ENCODE assay signal across 19 cellular contexts in the genomic region with DNA sequence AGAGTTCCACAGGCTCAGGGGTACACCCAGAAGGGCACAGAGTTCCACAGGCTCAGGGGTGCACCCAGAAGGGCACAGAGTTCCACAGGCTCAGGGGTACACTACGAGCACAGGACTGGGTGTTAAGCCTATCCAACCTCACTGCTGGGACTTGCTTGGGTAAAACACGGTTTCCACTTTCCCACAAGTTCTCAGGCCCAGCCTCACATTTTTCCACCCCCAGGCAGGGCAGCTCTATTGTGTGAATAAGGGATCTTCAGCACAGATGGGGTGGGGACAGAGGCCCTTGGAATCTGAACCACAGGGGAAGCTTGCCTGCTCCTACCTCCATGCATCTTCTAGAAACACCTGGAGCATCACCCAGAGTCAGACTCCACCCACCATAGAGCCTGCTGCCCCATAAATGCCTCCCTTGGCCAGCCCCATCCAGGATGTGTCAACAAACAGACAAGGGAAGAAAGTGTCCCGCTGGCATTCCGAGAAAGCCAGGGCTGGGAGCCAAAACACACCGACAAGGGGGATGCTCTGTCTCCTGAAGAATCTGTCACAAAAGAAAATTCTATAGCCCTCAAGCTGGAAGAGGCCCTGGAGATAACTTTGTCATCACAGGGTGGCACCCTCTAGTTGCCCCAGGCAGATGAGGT. TPM values are rescaled to one million over a fixed set of nuclear protein-coding genes. Genes with fewer than 3 reads are reported as not detected.
A peak's percentile ranks its signal among the peaks of the same experiment; 100 is the strongest.
DNase-seq lines count a peak whose midpoint lies in the region; ATAC-seq and FAIRE-seq lines count a peak whose summit lies in the region.
"Had no signal": no experiment of that assay in that cellular context is flagged by ENCODE, and none has a peak within 500 bp of the region (broad histone marks: within the 10 kb centered on the region; RNA-seq: fewer than 3 reads in every experiment).

No MANE protein-coding gene starts in this region.

- no CpG with 5 or more reads among the region's 5 CpGs for WGBS in neuronal stem cell (ENCODE audit: extremely low coverage in 2 of 2, insufficient read length in 2 of 2, insufficient replicate concordance in 1 of 2), 2 donors
- WGBS in trophoblast cell (ENCODE audit: extremely low coverage, insufficient coverage, insufficient read length) = no CpG with 5 or more reads among the region's 5 CpGs

- peaks cover 0 to 6% of the 10 kb centered on the region in 2 donors for H3K4me1 ChIP-seq in neuronal stem cell (ENCODE audit: control insufficient read depth in 2 of 2, insufficient read depth in 1 of 2, low read depth in 1 of 2, low read length in 2 of 2)
- peaks cover 2 to 3% of the 10 kb centered on the region in 2 experiments for H3K4me1 ChIP-seq in trophoblast cell (ENCODE audit: control insufficient read depth in 1 of 2, insufficient read depth in 2 of 2, low read length in 2 of 2)
- H3K4me1 ChIP-seq: parathyroid adenoma had no signal

- H3K79me1 ChIP-seq in neuronal stem cell (ENCODE audit: low read depth, low read length) (no peaks in the 10 kb centered on the region), trophoblast cell (ENCODE audit: low read length) (peaks cover under 1% of the 10 kb centered on the region)

- peak overlapping the region; percentile 25 for H3K9ac ChIP-seq in neuronal stem cell (ENCODE audit: low read depth, low read length, poor library complexity)
- no peak overlapping the region for H3K9ac ChIP-seq in trophoblast cell (ENCODE audit: low read length)
- H3K9ac ChIP-seq: parathyroid adenoma had no signal

- H2BK5ac ChIP-seq in neuronal stem cell (ENCODE audit: low read length) (no peak overlapping the region), trophoblast cell (ENCODE audit: low read depth, low read length, poor library complexity) (no peak overlapping the region)

- no peak overlapping the region for H4K8ac ChIP-seq in neuronal stem cell (ENCODE audit: low read depth, low read length)
- H4K8ac ChIP-seq in trophoblast cell (ENCODE audit: low read depth, low read length) = no peak overlapping the region

- H3K36me3 Mint-ChIP-seq in activated CD4-positive, alpha-beta T cell treated with anti-CD3 and anti-CD28 coated beads, Interleukin-2, amount 10 ng/mL, durations not matched to agents 7 days and 5 days (ENCODE audit: low read depth) = peaks cover 54% of the 10 kb centered on the region
- peaks cover 66% of the 10 kb centered on the region for H3K36me3 Mint-ChIP-seq in activated CD8-positive, alpha-beta T cell treated with anti-CD3 and anti-CD28 coated beads, Interleukin-2, amount 10 ng/mL, durations not matched to agents 7 days and 5 days (ENCODE audit: low read depth)

- H3K9me3 ChIP-seq in neuronal stem cell (replicated peaks in 1 of 2; ENCODE audit: control insufficient read depth in 2 of 2, insufficient read depth in 1 of 2, low read depth in 1 of 2, low read length in 2 of 2) (peaks cover 0 to 8% of the 10 kb centered on the region in 2 donors), trophoblast cell (ENCODE audit: insufficient read depth, low read depth, low read length) (peaks cover 2% of the 10 kb centered on the region)
- H3K9me3 ChIP-seq: Caco-2, left ventricle myocardium inferior had no signal

- FAIRE-seq in RCC 7860 (lab: Jason Lieb, UNC) = no peak

- H3K27me3 Mint-ChIP-seq in activated CD4-positive, alpha-beta T cell treated with anti-CD3 and anti-CD28 coated beads, Interleukin-2, amount 10 ng/mL, durations not matched to agents 7 days and 5 days = no peaks in the 10 kb centered on the region
- H3K27me3 Mint-ChIP-seq in activated CD8-positive, alpha-beta T cell treated with anti-CD3 and anti-CD28 coated beads, Interleukin-2, amount 10 ng/mL, durations not matched to agents 7 days and 5 days (ENCODE audit: low read depth) = no peaks in the 10 kb centered on the region
- H3K27me3 Mint-ChIP-seq: dendritic cell treated with granulocyte-macrophage colony-stimulating factor and Interleukin-4, amounts not matched to agents 40 ng/mL and 50 ng/mL, for 4 days had no signal

- peak overlapping the region; percentile 64 for H3K27ac Mint-ChIP-seq in activated CD4-positive, alpha-beta T cell treated with anti-CD3 and anti-CD28 coated beads, Interleukin-2, amount 10 ng/mL, durations not matched to agents 7 days and 5 days
- no peak overlapping the region for H3K27ac Mint-ChIP-seq in activated CD8-positive, alpha-beta T cell treated with anti-CD3 and anti-CD28 coated beads, Interleukin-2, amount 10 ng/mL, durations not matched to agents 7 days and 5 days
- H3K27ac Mint-ChIP-seq: dendritic cell treated with granulocyte-macrophage colony-stimulating factor and Interleukin-4, amounts not matched to agents 40 ng/mL and 50 ng/mL, for 4 days had no signal

- H3K27ac ChIP-seq in neuronal stem cell (replicated peaks; ENCODE audit: low read length) = no peak overlapping the region
- H3K27ac ChIP-seq in trophoblast cell (ENCODE audit: low read depth, low read length) = no peak overlapping the region
- H3K27ac ChIP-seq: gastroesophageal sphincter, left ventricle myocardium inferior, parathyroid adenoma had no signal

- H3K18ac ChIP-seq in neuronal stem cell (ENCODE audit: low read length) (no peak overlapping the region), trophoblast cell (ENCODE audit: low read length) (no peak overlapping the region)

- CTCF ChIA-PET in activated CD4-positive, alpha-beta T cell treated with anti-CD3 and anti-CD28 coated beads, Interleukin-2, amount 10 ng/mL, durations not matched to agents 7 days and 5 days (lab: Charles Lee) = interaction anchor here (0.9 to 1.5 kb wide), 2 partner anchors 12 to 43 kb away, joined by 3 to 4 read pairs; no protein-coding TSS in a partner anchor
- CTCF ChIA-PET in activated CD8-positive, alpha-beta T cell treated with anti-CD3 and anti-CD28 coated beads, Interleukin-2, amount 10 ng/mL, durations not matched to agents 7 days and 5 days (lab: Charles Lee) = interaction anchor here (2.5 kb wide), 1 partner anchor 448 kb away, joined by 9 read pairs; no protein-coding TSS in a partner anchor

- H2AFZ ChIP-seq in neuronal stem cell (ENCODE audit: low read length) (no peak overlapping the region), trophoblast cell (ENCODE audit: insufficient read depth, low read length, poor library complexity) (no peak overlapping the region)
- H2AFZ ChIP-seq: parathyroid adenoma had no signal

- H3K79me2 ChIP-seq in trophoblast cell (ENCODE audit: control insufficient read depth, insufficient read depth, low read length, poor library complexity) = no peaks in the 10 kb centered on the region
- H3K79me2 ChIP-seq: parathyroid adenoma had no signal

- H2BK120ac ChIP-seq in neuronal stem cell (ENCODE audit: low read depth, low read length) (no peak overlapping the region), trophoblast cell (ENCODE audit: insufficient read depth, low read length, poor library complexity) (no peak overlapping the region)

- H3K4me2 ChIP-seq in neuronal stem cell (ENCODE audit: insufficient read depth, low read length, poor library complexity, severe bottlenecking) (no peak overlapping the region), trophoblast cell (ENCODE audit: low read length) (no peak overlapping the region)

- H3K9me3 Mint-ChIP-seq in activated CD4-positive, alpha-beta T cell treated with anti-CD3 and anti-CD28 coated beads, Interleukin-2, amount 10 ng/mL, durations not matched to agents 7 days and 5 days = peaks cover 11% of the 10 kb centered on the region
- no peaks in the 10 kb centered on the region for H3K9me3 Mint-ChIP-seq in activated CD8-positive, alpha-beta T cell treated with anti-CD3 and anti-CD28 coated beads, Interleukin-2, amount 10 ng/mL, durations not matched to agents 7 days and 5 days (ENCODE audit: insufficient read depth)

- H3K14ac ChIP-seq in neuronal stem cell (ENCODE audit: low read length) (no peak overlapping the region), trophoblast cell (ENCODE audit: low read length) (no peak overlapping the region)

- no peak overlapping the region for H3K23ac ChIP-seq in neuronal stem cell (ENCODE audit: low read depth, low read length, poor library complexity)
- H3K23ac ChIP-seq in trophoblast cell (ENCODE audit: low read length) = no peak overlapping the region

- H3K27me3 ChIP-seq in neuronal stem cell (ENCODE audit: control insufficient read depth in 3 of 3, insufficient read depth in 3 of 3, low read depth in 1 of 3, low read length in 3 of 3) (peaks cover 0 to 3% (median 0%) of the 10 kb centered on the region in 3 experiments), trophoblast cell (ENCODE audit: insufficient read depth, low read length) (no peaks in the 10 kb centered on the region)

- DNase-seq in activated CD4-positive, alpha-beta T cell treated with anti-CD3 and anti-CD28 coated beads, Interleukin-2, amount 10 ng/mL, durations not matched to agents 7 days and 5 days = no peak
- DNase-seq in activated CD4-positive, alpha-beta T cell treated with anti-CD3 and anti-CD28 coated beads for 1 hour = no peak
- DNase-seq in EH (ENCODE audit: low read depth) (peak; percentile 14), neuronal stem cell (ENCODE audit: low spot score) (no peak), RCC 7860 (ENCODE audit: low spot score) (no peak), SW480 (ENCODE audit: low spot score) (no peak), trophoblast cell (no peak)
- peak; percentile 17 for DNase-seq in activated CD8-positive, alpha-beta T cell treated with anti-CD3 and anti-CD28 coated beads, Interleukin-2, amount 10 ng/mL, durations not matched to agents 7 days and 5 days
- DNase-seq: Caco-2; erythroblast; H7; left ventricle myocardium inferior; NCI-H1930; NCI-H526 treated with DMSO at 0.1 percent for 48 hours; PC-3; stimulated activated CD4-positive, alpha-beta T cell treated with anti-CD3 and anti-CD28 coated beads, Interleukin-1b, Interleukin-23, amount 100 ng/mL, for 48 hours had no signal

- ATAC-seq in activated CD8-positive, alpha-beta T cell treated with anti-CD3 and anti-CD28 coated beads, Interleukin-2, amount 10 ng/mL, durations not matched to agents 7 days and 5 days = no peak
- ATAC-seq: gastroesophageal sphincter, PC-3 had no signal

- H4K91ac ChIP-seq in neuronal stem cell (ENCODE audit: low read depth, low read length, poor library complexity) (no peak overlapping the region), trophoblast cell (ENCODE audit: low read depth, low read length) (no peak overlapping the region)

- POLR2A ChIA-PET in activated CD4-positive, alpha-beta T cell treated with anti-CD3 and anti-CD28 coated beads, Interleukin-2, amount 10 ng/mL, durations not matched to agents 7 days and 5 days (lab: Charles Lee) = no interaction called here
- POLR2A ChIA-PET in activated CD8-positive, alpha-beta T cell treated with anti-CD3 and anti-CD28 coated beads, Interleukin-2, amount 10 ng/mL, durations not matched to agents 7 days and 5 days (lab: Charles Lee) = interaction anchor here (0.7 to 1.0 kb wide), 3 partner anchors 34 to 118 kb away, joined by 3 to 4 read pairs (median 3); no protein-coding TSS in a partner anchor

- H3K4ac ChIP-seq in neuronal stem cell (ENCODE audit: low read length) (no peak overlapping the region), trophoblast cell (ENCODE audit: low read depth, low read length) (no peak overlapping the region)

- H2AK5ac ChIP-seq in neuronal stem cell (ENCODE audit: low read depth, low read length) = no peak overlapping the region
- H2AK5ac ChIP-seq in trophoblast cell (ENCODE audit: low read length) = no peak overlapping the region

- no peak overlapping the region for H4K12ac ChIP-seq in trophoblast cell (ENCODE audit: low read depth, low read length)

- H3K4me1 Mint-ChIP-seq in activated CD4-positive, alpha-beta T cell treated with anti-CD3 and anti-CD28 coated beads, Interleukin-2, amount 10 ng/mL, durations not matched to agents 7 days and 5 days = peaks cover 74% of the 10 kb centered on the region
- peaks cover 69% of the 10 kb centered on the region for H3K4me1 Mint-ChIP-seq in activated CD8-positive, alpha-beta T cell treated with anti-CD3 and anti-CD28 coated beads, Interleukin-2, amount 10 ng/mL, durations not matched to agents 7 days and 5 days (ENCODE audit: low read depth)

- no peaks in the 10 kb centered on the region for H3K36me3 ChIP-seq in neuronal stem cell (replicated peaks in 1 of 2; ENCODE audit: control insufficient read depth in 2 of 2, insufficient read depth in 2 of 2, low read length in 2 of 2)
- no peaks in the 10 kb centered on the region for H3K36me3 ChIP-seq in trophoblast cell (ENCODE audit: control insufficient read depth in 1 of 2, insufficient read depth in 2 of 2, low read length in 2 of 2)
- H3K36me3 ChIP-seq: gastroesophageal sphincter, left ventricle myocardium inferior had no signal

- no peak overlapping the region for H2BK15ac ChIP-seq in neuronal stem cell (ENCODE audit: low read length)

- H2BK12ac ChIP-seq in neuronal stem cell (ENCODE audit: low read length) (no peak overlapping the region), trophoblast cell (ENCODE audit: low read length) (no peak overlapping the region)

- H3K4me3 ChIP-seq in neuronal stem cell (ENCODE audit: low read length in 2 of 2) = no peak overlapping the region
- H3K4me3 ChIP-seq in trophoblast cell (ENCODE audit: low read depth, low read length) = no peak overlapping the region
- H3K4me3 ChIP-seq: gastroesophageal sphincter, left ventricle myocardium inferior had no signal

- H3K4me3 Mint-ChIP-seq in activated CD4-positive, alpha-beta T cell treated with anti-CD3 and anti-CD28 coated beads, Interleukin-2, amount 10 ng/mL, durations not matched to agents 7 days and 5 days = no peak overlapping the region
- no peak overlapping the region for H3K4me3 Mint-ChIP-seq in activated CD8-positive, alpha-beta T cell treated with anti-CD3 and anti-CD28 coated beads, Interleukin-2, amount 10 ng/mL, durations not matched to agents 7 days and 5 days
- H3K4me3 Mint-ChIP-seq: dendritic cell treated with granulocyte-macrophage colony-stimulating factor and Interleukin-4, amounts not matched to agents 40 ng/mL and 50 ng/mL, for 4 days had no signal

RNA-seq across cellular contexts. Expression of a gene that starts 4.8 kb away (rescaled TPM):
- 10 to 100 TPM; 33.3 to 39.5 TPM for total RNA-seq in activated CD4-positive, alpha-beta T cell treated with anti-CD3 and anti-CD28 coated beads, Interleukin-2, amount 10 ng/mL, durations not matched to agents 7 days and 5 days
- 10 to 100 TPM; 38.5 to 40.1 TPM for total RNA-seq in activated CD8-positive, alpha-beta T cell treated with anti-CD3 and anti-CD28 coated beads, Interleukin-2, amount 10 ng/mL, durations not matched to agents 7 days and 5 days
- polyA plus RNA-seq in neuronal stem cell (2013, experiment 1 of 2) = 0.71 TPM
- 0.64 TPM for polyA plus RNA-seq in neuronal stem cell (2013, experiment 2 of 2)
- polyA plus RNA-seq in trophoblast cell (2013) = 0.31 and 0.40 TPM in 2 replicates
- total RNA-seq: PC-3 had no signal

Comparison
In these comparisons a context has a peak if more than half of its experiments do, and no peak if none do; other contexts are left out.
1. DNase-seq: peak in EH (single experiment) and activated CD8-positive, alpha-beta T cell treated with anti-CD3 and anti-CD28 coated beads, Interleukin-2, amount 10 ng/mL, durations not matched to agents 7 days and 5 days (single experiment); none in activated CD4-positive, alpha-beta T cell treated with anti-CD3 and anti-CD28 coated beads, Interleukin-2, amount 10 ng/mL, durations not matched to agents 7 days and 5 days (single experiment), activated CD4-positive, alpha-beta T cell treated with anti-CD3 and anti-CD28 coated beads for 1 hour (single experiment), neuronal stem cell (single experiment), RCC 7860 (single experiment), SW480 (single experiment) and trophoblast cell (0 of 2).